In genomic region chr16:19148189-19148588, GRCh38 we compare ENCODE assay signal across 9 cellular contexts. TPM values are rescaled to one million over a fixed set of nuclear protein-coding genes. Genes with fewer than 3 reads are reported as not detected.
"Had no signal": no experiment of that assay in that cellular context is flagged by ENCODE, and none has a peak within 500 bp of the region (broad histone marks: within the 10 kb centered on the region; RNA-seq: fewer than 3 reads in every experiment).

No MANE protein-coding gene starts in this region.

- DNase-seq: GDM1, GF-D8 had no signal

- ATAC-seq: GM12878 had no signal

- FAIRE-seq: G401.6, GM12878, GM12891, GM12892, GM18507, GM19239 had no signal

- H3K4me3 ChIP-seq: GM12878 had no signal

RNA-seq across cellular contexts. Expression of gene SYT17, which starts 19.9 kb away (rescaled TPM):
- total RNA-seq: G401 had no signal
